ENCODE assay signal across 1 cellular context in genomic region chr16:31876955-31877828, GRCh38.
TF ChIP-seq lines count a peak whose summit lies in the region.

No MANE protein-coding gene starts in this region.

TF ChIP-seq in IMR-90, 13 proteins besides CTCF, POLR2A, EP300 and RAD21 (continued from another document):
- TF ChIP-seq MAZ (IDR thresholded peaks at IDR 0.05; ENCODE audit: borderline replicate concordance, low read depth, low read length) (no peak), RCOR1 (IDR thresholded peaks at IDR 0.05; ENCODE audit: insufficient replicate concordance, low read length) (no peak), CHD1 (IDR thresholded peaks at IDR 0.05; ENCODE audit: low read depth, low read length) (no peak)
TF ChIP-seq in IMR-90: peak in this region for 4.
